ENCODE assay signal across 23 cellular contexts in genomic region chr19:1751367-1752008, GRCh38. TPM values are rescaled to one million over a fixed set of nuclear protein-coding genes. Genes with fewer than 3 reads are reported as not detected.
DNase-seq lines count a peak whose midpoint lies in the region; ATAC-seq and TF ChIP-seq lines count a peak whose summit lies in the region.
"Had no signal": no experiment of that assay in that cellular context is flagged by ENCODE, and none has a peak within 500 bp of the region (broad histone marks: within the 10 kb centered on the region; RNA-seq: fewer than 3 reads in every experiment).

No MANE protein-coding gene starts in this region.

- H3K27me3 Mint-ChIP-seq in T-helper 17 cell: peaks cover 42% of the 10 kb centered on the region

- H3K79me2 ChIP-seq in HCT116 (ENCODE audit: insufficient read depth, low read length): peaks cover 41% of the 10 kb centered on the region

- H2AFZ ChIP-seq in HCT116 (ENCODE audit: low read depth, low read length, poor library complexity, severe bottlenecking): no peak overlapping the region

- H4K20me1 ChIP-seq in BLaER1 treated with 17β-estradiol and CSF1 and Interleukin-3, amounts not matched to agents 10 nM and 100 nM: peaks cover 0 to 95% (median 88%) of the 10 kb centered on the region in 11 experiments; a peak in 20 of 22 replicates
- H4K20me1 ChIP-seq in HCT116 (ENCODE audit: insufficient read depth): no peaks in the 10 kb centered on the region

- CTCF ChIA-PET in HCT116 (lab: Charles Lee): interaction anchor here (1.8 kb wide), 1 partner anchor 79 kb away, joined by 5 read pairs; no protein-coding TSS in a partner anchor

- H3K9me2 ChIP-seq in HCT116 (ENCODE audit: insufficient read depth): no peaks in the 10 kb centered on the region

- H3K27ac Mint-ChIP-seq in T-helper 17 cell: no peak overlapping the region
- H3K27ac Mint-ChIP-seq: H9 had no signal

- DNase-seq in HCT116 (ENCODE audit: low read depth, low spot score) (no peak), T-helper 17 cell (no peak), 8988T (no peak)
- DNase-seq: C1 segment of cervical spinal cord; CD8-positive, alpha-beta memory T cell; H9; NCI-H1092 treated with DMSO at 0.1 percent for 48 hours; NCI-H1436 treated with DMSO at 0.1 percent for 48 hours; NCI-H2029; NCI-H345; NCI-H524; NCI-H82; OCI-M1; Right ventricle myocardium superior had no signal

- H3K27me3 ChIP-seq in BLaER1 treated with 17β-estradiol and CSF1 and Interleukin-3, amounts not matched to agents 10 nM and 100 nM: peaks cover 99 to 100% (median 100%) of the 10 kb centered on the region in 11 experiments
- no peaks in the 10 kb centered on the region for H3K27me3 ChIP-seq in HCT116 (ENCODE audit: insufficient read depth, low read length)
- H3K27me3 ChIP-seq in iPS-15b (ENCODE audit: control insufficient read depth, insufficient read depth, low read length): peaks cover 86% of the 10 kb centered on the region

- TF ChIP-seq POLR2A in HCT116 (IDR thresholded peaks at IDR 0.05; ENCODE audit: borderline replicate concordance, extremely low read depth, insufficient read depth, insufficient read length): no peak

- H3K36me3 Mint-ChIP-seq in T-helper 17 cell (ENCODE audit: low read depth): peaks cover 2% of the 10 kb centered on the region
- H3K36me3 Mint-ChIP-seq: CD8-positive, alpha-beta memory T cell had no signal

- no peaks in the 10 kb centered on the region for H3K36me3 ChIP-seq in BLaER1 treated with 17β-estradiol and CSF1 and Interleukin-3, amounts not matched to agents 10 nM and 100 nM
- H3K36me3 ChIP-seq in HCT116 (ENCODE audit: control insufficient read depth in 1 of 2, insufficient read depth in 2 of 2, low read length in 2 of 2): no peaks in the 10 kb centered on the region
- no peaks in the 10 kb centered on the region for H3K36me3 ChIP-seq in iPS-15b (ENCODE audit: control insufficient read depth, insufficient read depth, low read length)

- no peak overlapping the region for H3K27ac ChIP-seq in BLaER1 treated with 17β-estradiol and CSF1 and Interleukin-3, amounts not matched to agents 10 nM and 100 nM
- H3K27ac ChIP-seq in HCT116 (ENCODE audit: low read depth, low read length): no peak overlapping the region; the same call in 1 of the 2 replicates
- H3K27ac ChIP-seq: HL-60, KMS-11 had no signal

- H3K4me3 ChIP-seq in BLaER1 treated with 17β-estradiol and CSF1 and Interleukin-3, amounts not matched to agents 10 nM and 100 nM: no peak overlapping the region
- H3K4me3 ChIP-seq in HCT116 (replicated peaks in 1 of 2; ENCODE audit: low read depth in 1 of 2, low read length in 2 of 2) (no peak overlapping the region), iPS-15b (ENCODE audit: low read depth, low read length) (peak overlapping the region; percentile 18)

- H3K4me3 Mint-ChIP-seq in T-helper 17 cell: peak overlapping the region; percentile 12

- H3K9ac ChIP-seq in BLaER1 treated with 17β-estradiol and CSF1 and Interleukin-3, amounts not matched to agents 10 nM and 100 nM: no peak overlapping the region
- H3K9ac ChIP-seq in HCT116 (ENCODE audit: low read length) (0 out of 2 replicates have a peak overlapping the region, but pooled peaks have one; percentile 98), iPS-15b (ENCODE audit: low read depth, low read length) (no peak overlapping the region)
- H3K9ac ChIP-seq: KMS-11 had no signal

- H3K4me1 ChIP-seq in BLaER1 treated with 17β-estradiol and CSF1 and Interleukin-3, amounts not matched to agents 10 nM and 100 nM: peaks cover 56 to 74% (median 67%) of the 10 kb centered on the region in 10 experiments
- H3K4me1 ChIP-seq in HCT116 (ENCODE audit: control insufficient read depth in 1 of 2, insufficient read depth in 2 of 2, low read length in 2 of 2) (peaks cover 24 to 70% of the 10 kb centered on the region in 2 experiments), iPS-15b (ENCODE audit: control insufficient read depth, insufficient read depth, low read length) (peaks cover 2% of the 10 kb centered on the region)

- intact Hi-C loops in HCT116 (cut with micrococcal nuclease): no loop called here

- TF ChIP-seq CTCF in HCT116 (IDR thresholded peaks at IDR 0.05 in 2 of 3, conservative IDR thresholded peaks at IDR 0.05 in 1 of 3; ENCODE audit: borderline replicate concordance in 1 of 3, insufficient read depth in 1 of 3, low read depth in 2 of 3, low read length in 2 of 3): no peak

- ATAC-seq in HCT116 (no peak), T-helper 17 cell (no peak), GM18519 (IDR thresholded peaks at IDR 0.05; ENCODE audit: low FRiP score, unreplicated experiment) (no peak), GM19467 (IDR thresholded peaks at IDR 0.05; ENCODE audit: unreplicated experiment) (no peak)

- TF ChIP-seq RAD21 in HCT116 (IDR thresholded peaks at IDR 0.05; ENCODE audit: low read depth): no peak

- RAD21 ChIA-PET in HCT116 (lab: Charles Lee; ENCODE audit: low non-redundant PET in 1 of 2, low total read pairs in 2 of 2, uncharacterized antibody in 2 of 2, unreplicated experiment in 2 of 2): no interaction called here

- no TSS peak for BruUV-seq in HCT116 (replicated peaks; lab: Mats Ljungman, UMichigan)

- POLR2A ChIA-PET in HCT116 (lab: Charles Lee): interaction anchor here (0.5 kb wide), 1 partner anchor 100 kb away, joined by 3 read pairs; no protein-coding TSS in a partner anchor

- peak overlapping the region in 6 of 11 experiments; percentile 15 to 48 (median 36); a peak in 7 of 22 replicates for H3K4me2 ChIP-seq in BLaER1 treated with 17β-estradiol and CSF1 and Interleukin-3, amounts not matched to agents 10 nM and 100 nM
- H3K4me2 ChIP-seq in HCT116 (ENCODE audit: low read length): peak overlapping the region; percentile 86; the same call in 1 of the 2 replicates
- H3K4me2 ChIP-seq: KMS-11 had no signal

- H3K9me3 ChIP-seq in BLaER1 treated with 17β-estradiol and CSF1 and Interleukin-3, amounts not matched to agents 10 nM and 100 nM (replicated peaks in 1 of 11): no peaks in the 10 kb centered on the region
- H3K9me3 ChIP-seq in HCT116 (ENCODE audit: control insufficient read depth in 1 of 2, insufficient read depth in 1 of 2, low read depth in 1 of 2, low read length in 2 of 2): no peaks in the 10 kb centered on the region
- H3K9me3 ChIP-seq in T-helper 17 cell (ENCODE audit: control insufficient read depth, low read length, poor library complexity, severe bottlenecking): no peaks in the 10 kb centered on the region
- H3K9me3 ChIP-seq in iPS-15b (ENCODE audit: control insufficient read depth, insufficient read depth, low read length): no peaks in the 10 kb centered on the region

- H3K4me1 Mint-ChIP-seq in T-helper 17 cell: peaks cover 13% of the 10 kb centered on the region

TF ChIP-seq in HCT116, 20 proteins besides CTCF, POLR2A, EP300 and RAD21:
- TF ChIP-seq CEBPB (IDR thresholded peaks at IDR 0.05; ENCODE audit: low read depth) (no peak), EZH2 (IDR thresholded peaks at IDR 0.05) (no peak), ZBTB33 (IDR thresholded peaks at IDR 0.05; ENCODE audit: extremely low read depth, insufficient replicate concordance, low read length) (no peak), FOSL1 (IDR thresholded peaks at IDR 0.05; ENCODE audit: low read depth) (no peak), SRF (IDR thresholded peaks at IDR 0.05; ENCODE audit: low read depth) (no peak), TCF7L2 (IDR thresholded peaks at IDR 0.05; ENCODE audit: borderline replicate concordance, extremely low read depth, insufficient read depth, insufficient read length) (no peak), ZFX (IDR thresholded peaks at IDR 0.05) (no peak), EGR1 (IDR thresholded peaks at IDR 0.05; ENCODE audit: low read depth) (no peak), SIN3A (IDR thresholded peaks at IDR 0.05; ENCODE audit: low read depth) (no peak), YY1 (IDR thresholded peaks at IDR 0.05; ENCODE audit: extremely low read depth, insufficient replicate concordance, low read depth, low read length) (no peak), POLR2AphosphoS5 (IDR thresholded peaks at IDR 0.05; ENCODE audit: low read depth, low read length) (no peak), JUND (IDR thresholded peaks at IDR 0.05) (no peak)

RNA-seq across cellular contexts. Expression of gene ONECUT3, which starts 1.8 kb away (rescaled TPM):
- total RNA-seq in HCT116 (2021; ENCODE audit: unreplicated experiment): 22.1 TPM
- polyA plus RNA-seq in HCT116 (2012): 9.0 and 9.6 TPM in 2 replicates
- not detected for total RNA-seq in T-helper 17 cell
- total RNA-seq: CD8-positive, alpha-beta memory T cell; Daoy; HT-29; Right ventricle myocardium superior; SK-MEL-5 had no signal
- polyA plus RNA-seq: CD8-positive, alpha-beta memory T cell had no signal

Comparison
In these comparisons a context has a peak if more than half of its experiments do, and no peak if none do; other contexts are left out.
1. RNA of gene ONECUT3, which starts 1.8 kb away (total RNA-seq): 22.1 TPM in HCT116 (single experiment); not detected in T-helper 17 cell; every median in the first group is over 10 times any median in the second.